8 cellular contexts compared by ENCODE assay signal in genomic region chr6:153092082-153093013, GRCh38.
DNase-seq lines count a peak whose midpoint lies in the region; ATAC-seq lines count a peak whose summit lies in the region.

No MANE protein-coding gene starts in this region.

- DNase-seq in NOMO-1 treated with dmso at 0.1 percent for 144 hours (lab: John Stamatoyannopoulos, UW; ENCODE audit: unreplicated experiment) (peak; percentile 76), glomerular visceral epithelial cell (ENCODE audit: extremely low spot score) (peak; percentile 52), DMS114 treated with DMSO at 0.1 percent for 48 hours (lab: John Stamatoyannopoulos, UW; ENCODE audit: unreplicated experiment) (no peak), T-helper 2 cell (no peak), NCI-H774 (lab: John Stamatoyannopoulos, UW) (no peak)
- DNase-seq in activated naive CD4-positive, alpha-beta T cell (lab: John Stamatoyannopoulos, UW) = no peak

- ATAC-seq in GM18870 (IDR thresholded peaks at IDR 0.05; ENCODE audit: unreplicated experiment) (peak; percentile 75), HG02852 (IDR thresholded peaks at IDR 0.05; ENCODE audit: unreplicated experiment) (peak; percentile 91)

Comparison
In these comparisons a context has a peak if more than half of its experiments do, and no peak if none do; other contexts are left out.
1. DNase-seq: peak in NOMO-1 treated with dmso at 0.1 percent for 144 hours (single experiment) and glomerular visceral epithelial cell (single experiment); none in DMS114 treated with DMSO at 0.1 percent for 48 hours (single experiment), T-helper 2 cell (0 of 5), NCI-H774 (single experiment) and activated naive CD4-positive, alpha-beta T cell (0 of 4).